Comparison of ENCODE assay signal across 1 cellular context in genomic region chr3:145959457-145960088, GRCh38.
TF ChIP-seq lines count a peak whose summit lies in the region.

No MANE protein-coding gene starts in this region.

TF ChIP-seq in GM23338, 12 proteins besides CTCF, POLR2A, EP300 and RAD21 (continued from another document):
- TF ChIP-seq NANOG (IDR thresholded peaks at IDR 0.05; ENCODE audit: borderline replicate concordance) (no peak), ZNF114 (CRISPR knock-in tag; IDR thresholded peaks at IDR 0.05) (no peak), CREB1 (CRISPR knock-in tag; IDR thresholded peaks at IDR 0.05; ENCODE audit: low read depth) (no peak), EZH2 (IDR thresholded peaks at IDR 0.05; ENCODE audit: low read depth, unreplicated experiment) (no peak)
